8 cellular contexts compared by ENCODE assay signal in the genomic region with DNA sequence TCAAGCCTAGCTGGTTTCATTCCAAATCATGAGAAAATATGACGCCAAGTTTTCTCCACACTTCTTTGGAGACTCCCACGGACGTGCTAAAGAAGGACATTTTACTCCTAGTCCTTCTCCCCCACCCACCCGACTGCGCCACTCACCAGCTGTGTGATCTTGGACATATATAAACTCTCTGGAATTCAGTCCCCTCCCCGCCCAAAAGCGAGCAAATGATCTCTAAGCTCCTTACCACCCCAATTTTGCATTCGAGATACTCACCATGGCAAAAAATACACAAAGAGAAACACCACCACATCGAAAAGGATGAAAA. TPM values are rescaled to one million over a fixed set of nuclear protein-coding genes. Genes with fewer than 3 reads are reported as not detected.
DNase-seq lines count a peak whose midpoint lies in the region; ATAC-seq, FAIRE-seq and TF ChIP-seq lines count a peak whose summit lies in the region.

No MANE protein-coding gene starts in this region.

- TF ChIP-seq CTCF in GM13977 (IDR thresholded peaks at IDR 0.05; ENCODE audit: extremely low read depth, insufficient read depth, missing control alignments) = no peak

- intact Hi-C loops in head of caudate nucleus (cut with DNase I) (no loop called here), posterior vena cava (cut with DNase I) (no loop called here)

- peak; percentile 39 for DNase-seq in activated naive CD4-positive, alpha-beta T cell treated with Interleukin-2 at 50 U/mL for 16 hours
- DNase-seq in activated naive CD4-positive, alpha-beta T cell (lab: John Stamatoyannopoulos, UW) = no peak
- DNase-seq in head of caudate nucleus = peak in 30 of 42 donors; percentile 5 to 63 (median 30)
- DNase-seq in posterior vena cava (ENCODE audit: low spot score) = peak; percentile 84
- DNase-seq in HTR-8/SVneo (ENCODE audit: insufficient read length, low spot score) = no peak
- no peak for DNase-seq in GM13977 (ENCODE audit: low spot score)

- peak overlapping the region; percentile 100 for H3K4me3 Mint-ChIP-seq in activated T-helper 17 cell treated with anti-CD3 and anti-CD28 coated beads, Interleukin-2, amount 50 U/mL, for 72 hours

- peak; percentile 22 for ATAC-seq in HG03432 (IDR thresholded peaks at IDR 0.05; ENCODE audit: unreplicated experiment)
- peak; percentile 37 for ATAC-seq in activated T-helper 17 cell treated with anti-CD3 and anti-CD28 coated beads, Interleukin-2, amount 50 U/mL, for 72 hours (replicated peaks)

- in situ Hi-C loops in GM13977 (cut with MboI; ENCODE audit: low pct_unique_long_range_greater_than_20kb, low sequenced_read_pairs, unreplicated experiment) = loop anchor here (10.0 kb wide), 1 partner anchor 185 kb away; no protein-coding TSS in a partner anchor

- FAIRE-seq in HTR-8/SVneo (lab: Jason Lieb, UNC) = no peak

- no peaks in the 10 kb centered on the region for H3K9me3 Mint-ChIP-seq in activated T-helper 17 cell treated with anti-CD3 and anti-CD28 coated beads, Interleukin-2, amount 50 U/mL, for 72 hours

- no peaks in the 10 kb centered on the region for H3K27me3 Mint-ChIP-seq in activated T-helper 17 cell treated with anti-CD3 and anti-CD28 coated beads, Interleukin-2, amount 50 U/mL, for 72 hours

- peaks cover 9% of the 10 kb centered on the region for H3K4me1 Mint-ChIP-seq in activated T-helper 17 cell treated with anti-CD3 and anti-CD28 coated beads, Interleukin-2, amount 50 U/mL, for 72 hours

- peaks cover 53% of the 10 kb centered on the region for H3K36me3 Mint-ChIP-seq in activated T-helper 17 cell treated with anti-CD3 and anti-CD28 coated beads, Interleukin-2, amount 50 U/mL, for 72 hours (ENCODE audit: low read depth)

- H3K27ac Mint-ChIP-seq in activated T-helper 17 cell treated with anti-CD3 and anti-CD28 coated beads, Interleukin-2, amount 50 U/mL, for 72 hours = peak overlapping the region; percentile 100

RNA-seq across cellular contexts. Expression of a gene that starts 21.9 kb away (rescaled TPM):
- total RNA-seq in activated T-helper 17 cell treated with anti-CD3 and anti-CD28 coated beads, Interleukin-2, amount 50 U/mL, for 72 hours = not detected
- not detected for total RNA-seq in posterior vena cava

Comparison
In these comparisons a context has a peak if more than half of its experiments do, and no peak if none do; other contexts are left out.
1. DNase-seq: peak in activated naive CD4-positive, alpha-beta T cell treated with Interleukin-2 at 50 U/mL for 16 hours (single experiment), head of caudate nucleus (30 of 42) and posterior vena cava (single experiment); none in activated naive CD4-positive, alpha-beta T cell (0 of 4), HTR-8/SVneo (single experiment) and GM13977 (single experiment).